Comparison of ENCODE assay signal across 8 cellular contexts in genomic region chr18:58288922-58289797, GRCh38.
DNase-seq lines count a peak whose midpoint lies in the region; ATAC-seq and TF ChIP-seq lines count a peak whose summit lies in the region.

No MANE protein-coding gene starts in this region.

- H3K9me2 ChIP-seq in hepatocyte (replicated peaks; ENCODE audit: insufficient read depth) = no peaks in the 10 kb centered on the region

- H2BK12ac ChIP-seq in H9 (ENCODE audit: insufficient read length, low read depth, low read length) = no peak overlapping the region

- H3K4me3 ChIP-seq in hepatocyte = no peak overlapping the region

- no peak overlapping the region for H4K91ac ChIP-seq in H9 (ENCODE audit: insufficient read length, low read depth, low read length)

- DNase-seq in H9 (no peak), NCI-H2171 treated with DMSO at 0.1 percent for 48 hours (lab: John Stamatoyannopoulos, UW) (peak; percentile 77), hepatocyte (ENCODE audit: low spot score) (peak; percentile 64), erythroblast (lab: John Stamatoyannopoulos, UW) (no peak), cerebellar nuclear complex (lab: John Stamatoyannopoulos, UW) (no peak)
- DNase-seq in stimulated activated naive CD4-positive, alpha-beta T cell treated with Interleukin-2 at 50 U/mL for 16 hours (lab: John Stamatoyannopoulos, UW) = no peak

- H2BK5ac ChIP-seq in H9 (ENCODE audit: insufficient read length, low read length) = no peak overlapping the region

- no peak overlapping the region for H3K4me3 Mint-ChIP-seq in H9

- H4K20me1 ChIP-seq in H9 (ENCODE audit: control insufficient read depth, insufficient read depth, insufficient read length) = no peaks in the 10 kb centered on the region
- H4K20me1 ChIP-seq in hepatocyte (ENCODE audit: insufficient read depth, poor library complexity, severe bottlenecking) = no peaks in the 10 kb centered on the region

- no peak overlapping the region for H2BK120ac ChIP-seq in H9 (ENCODE audit: low read depth, low read length, poor library complexity, severe bottlenecking)

- WGBS in H9 (ENCODE audit: extremely low coverage, insufficient read length, low lambda C conversion rate) = no CpG with 5 or more reads among the region's 10 CpGs
- 66% methylated on average over 10 of the region's 10 CpGs for WGBS in hepatocyte (ENCODE audit: low lambda C conversion rate, missing lambda C conversion rate)

- no peak overlapping the region for H4K5ac ChIP-seq in H9 (ENCODE audit: insufficient read length, low read depth, low read length)

- H2AK5ac ChIP-seq in H9 (ENCODE audit: insufficient read length, low read length) = no peak overlapping the region

- H3K4me1 ChIP-seq in H9 (ENCODE audit: insufficient read depth, low read length) (peaks cover 6% of the 10 kb centered on the region; the same call in 1 of the 2 replicates), hepatocyte (ENCODE audit: insufficient read depth) (peaks cover 65% of the 10 kb centered on the region)

- ATAC-seq in GM18498 (IDR thresholded peaks at IDR 0.05; ENCODE audit: unreplicated experiment) (peak; percentile 81), GM18873 (IDR thresholded peaks at IDR 0.05; ENCODE audit: low FRiP score, unreplicated experiment) (no peak)

- no peak overlapping the region for H3K23ac ChIP-seq in H9 (ENCODE audit: insufficient read length, low read depth, low read length)

- no peaks in the 10 kb centered on the region for H3K9me3 ChIP-seq in H9 (ENCODE audit: control insufficient read depth, low read depth, low read length)
- no peaks in the 10 kb centered on the region for H3K9me3 ChIP-seq in hepatocyte (ENCODE audit: low read depth)

- no peaks in the 10 kb centered on the region for H3K79me2 ChIP-seq in H9 (ENCODE audit: insufficient read depth, low read length)
- H3K79me2 ChIP-seq in hepatocyte = peaks cover 57% of the 10 kb centered on the region

- no peak overlapping the region for H3K4me2 ChIP-seq in H9 (ENCODE audit: insufficient read depth, insufficient read length, low read length)
- H3K4me2 ChIP-seq in hepatocyte = peak overlapping the region; percentile 63

- H3K79me1 ChIP-seq in H9 (ENCODE audit: insufficient read depth, low read depth, low read length, poor library complexity, severe bottlenecking) = peaks cover 5% of the 10 kb centered on the region

- H3K18ac ChIP-seq in H9 (ENCODE audit: insufficient read length, low read depth, low read length) = no peak overlapping the region

- H3K27ac ChIP-seq in H9 (ENCODE audit: insufficient read length, low read depth, low read length) = no peak overlapping the region
- peak overlapping the region; percentile 96 for H3K27ac ChIP-seq in hepatocyte

- no peak overlapping the region for H4K8ac ChIP-seq in H9 (replicated peaks; ENCODE audit: insufficient read length, low read depth, low read length)

- H2BK15ac ChIP-seq in H9 (ENCODE audit: low read depth, low read length) = no peak overlapping the region

- no peak overlapping the region for H3K4ac ChIP-seq in H9 (ENCODE audit: low read depth, low read length)

- no peak overlapping the region for H3T11ph ChIP-seq in H9 (ENCODE audit: low read length)

- H2AFZ ChIP-seq in H9 (ENCODE audit: low read length) (no peak overlapping the region), hepatocyte (no peak overlapping the region)

- no peak for TF ChIP-seq POLR2A in erythroblast (IDR thresholded peaks at IDR 0.05; ENCODE audit: low read length)

- H3K4me1 Mint-ChIP-seq in H9 = peaks cover 29 to 35% of the 10 kb centered on the region in 2 experiments

- no peak overlapping the region for H3K9ac ChIP-seq in H9 (ENCODE audit: extremely low read depth, insufficient read length, low read length)

- no peaks in the 10 kb centered on the region for H3K9me3 Mint-ChIP-seq in H9

- no peaks in the 10 kb centered on the region; a peak in 1 of 7 replicates for H3K36me3 Mint-ChIP-seq in H9 (ENCODE audit: insufficient read depth in 1 of 3, low read depth in 3 of 3)

- H3K56ac ChIP-seq in H9 (ENCODE audit: insufficient read length, low read depth, low read length) = no peak overlapping the region

- H3K14ac ChIP-seq in H9 (ENCODE audit: insufficient read depth, low read length) = no peak overlapping the region

- H3K36me3 ChIP-seq in hepatocyte (replicated peaks; ENCODE audit: insufficient read depth, low read depth) = no peaks in the 10 kb centered on the region

- no peaks in the 10 kb centered on the region for H3K27me3 Mint-ChIP-seq in H9 (ENCODE audit: low read depth)

- no peak overlapping the region for H2BK20ac ChIP-seq in H9 (ENCODE audit: low read depth, low read length, poor library complexity, severe bottlenecking)

- H3K27ac Mint-ChIP-seq in H9 = peak overlapping the region; percentile 18 to 61 (median 46); a peak in 2 of 7 replicates

- no peaks in the 10 kb centered on the region for H3K23me2 ChIP-seq in H9 (ENCODE audit: insufficient read length, low read depth, low read length, poor library complexity, severe bottlenecking)

- H3K27me3 ChIP-seq in H9 (ENCODE audit: insufficient read depth, low read length) (no peaks in the 10 kb centered on the region), hepatocyte (no peaks in the 10 kb centered on the region)

- TF ChIP-seq CTCF in H9 (conservative IDR thresholded peaks at IDR 0.05) = no peak
- TF ChIP-seq CTCF in hepatocyte (IDR thresholded peaks at IDR 0.05; ENCODE audit: poor library complexity) = no peak

Comparison
In these comparisons a context has a peak if more than half of its experiments do, and no peak if none do; other contexts are left out.
1. DNase-seq: peak in NCI-H2171 treated with DMSO at 0.1 percent for 48 hours (single experiment) and hepatocyte (single experiment); none in H9 (single experiment), stimulated activated naive CD4-positive, alpha-beta T cell treated with Interleukin-2 at 50 U/mL for 16 hours (single experiment), erythroblast (0 of 2) and cerebellar nuclear complex (0 of 2).